In the genomic region with DNA sequence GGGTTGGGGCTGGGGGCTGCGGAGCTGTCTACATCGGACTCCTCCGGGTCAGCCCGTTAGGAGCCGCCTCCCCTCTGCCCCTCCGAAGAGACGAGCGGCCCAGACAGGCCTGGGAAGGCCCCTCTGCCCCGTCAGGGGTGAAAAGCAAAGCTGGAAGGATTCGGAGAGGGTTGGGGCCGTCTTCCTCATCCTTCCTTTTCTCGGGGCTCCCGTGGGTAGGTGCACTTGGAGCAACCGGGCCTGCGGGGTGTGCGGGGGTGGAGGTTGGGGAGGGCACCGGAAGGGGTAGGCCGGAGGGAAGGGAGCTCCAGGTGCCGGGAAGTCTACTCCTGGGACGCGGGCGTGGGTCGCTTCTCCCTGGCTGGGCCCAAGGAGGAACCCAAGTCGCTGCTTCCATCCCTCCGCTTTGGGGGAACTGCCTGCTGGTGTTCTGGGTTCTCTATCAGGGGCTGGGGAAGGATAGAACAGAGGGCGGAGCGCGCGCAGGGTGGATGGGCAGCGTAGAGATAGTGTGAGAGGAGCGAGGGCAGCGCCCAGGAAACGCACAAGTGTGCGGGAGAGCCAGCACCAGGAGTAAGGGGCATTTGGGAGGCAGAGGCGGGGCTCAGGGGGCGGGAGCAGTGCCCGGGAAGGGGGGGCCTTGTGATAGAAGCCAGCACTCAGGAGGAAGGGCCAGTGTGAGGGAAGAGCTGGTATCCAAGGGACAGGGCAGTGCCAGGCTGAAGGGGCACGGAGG, we compare ENCODE assay signal across 8 cellular contexts.
DNase-seq lines count a peak whose midpoint lies in the region; ATAC-seq, FAIRE-seq and TF ChIP-seq lines count a peak whose summit lies in the region.

No MANE protein-coding gene starts in this region.

- peak overlapping the region; percentile 96 for H3K4me3 Mint-ChIP-seq in memory B cell

- H3K27ac ChIP-seq in duodenal mucosa (ENCODE audit: low read depth, low read length): peak overlapping the region; percentile 98

- no peaks in the 10 kb centered on the region for H3K9me3 Mint-ChIP-seq in memory B cell

- peak overlapping the region; percentile 88 for H3K27ac Mint-ChIP-seq in memory B cell

- no peak for FAIRE-seq in H54 (lab: Jason Lieb, UNC)

- peaks cover 26 to 36% of the 10 kb centered on the region in 2 donors for H3K4me1 ChIP-seq in duodenal mucosa (ENCODE audit: control insufficient read depth in 1 of 2, insufficient read depth in 2 of 2, low read length in 2 of 2)

- H3K9ac ChIP-seq in duodenal mucosa (ENCODE audit: low read depth in 1 of 2, low read length in 2 of 2): peak overlapping the region; percentile 91 to 94

- peak; percentile 26; the same call in 1 of the 2 replicates for TF ChIP-seq POLR2A in H54 (IDR thresholded peaks at IDR 0.05; ENCODE audit: low read depth, low read length)

- ATAC-seq in memory B cell (ENCODE audit: low read depth): peak; percentile 8

- H3K4me1 Mint-ChIP-seq in memory B cell: peaks cover 28% of the 10 kb centered on the region

- no peaks in the 10 kb centered on the region for H3K27me3 ChIP-seq in duodenal mucosa (ENCODE audit: control insufficient read depth in 1 of 2, insufficient read depth in 2 of 2, low read length in 2 of 2)

- peak overlapping the region; percentile 91 to 93 for H3K4me3 ChIP-seq in duodenal mucosa (ENCODE audit: low read depth in 1 of 2, low read length in 2 of 2)

- H3K27me3 Mint-ChIP-seq in memory B cell: no peaks in the 10 kb centered on the region

- no peaks in the 10 kb centered on the region for H3K9me3 ChIP-seq in duodenal mucosa (ENCODE audit: control insufficient read depth in 1 of 2, low read length in 2 of 2)

- peaks cover 7% of the 10 kb centered on the region for H3K36me3 Mint-ChIP-seq in memory B cell

- DNase-seq in DMS79 (lab: John Stamatoyannopoulos, UW) (peak; percentile 61), H54 (ENCODE audit: insufficient read length, low spot score) (peak; percentile 67), NCI-H2081 treated with DMSO at 0.1 percent for 48 hours (lab: John Stamatoyannopoulos, UW) (peak; percentile 19), memory B cell (ENCODE audit: low spot score in 2 of 2) (peak in 1 of 2 donors; percentile 44), NCI-H128 (lab: John Stamatoyannopoulos, UW; ENCODE audit: unreplicated experiment) (no peak)
- DNase-seq in activated CD4-positive, alpha-beta T cell treated with anti-CD3 and anti-CD28 coated beads for 48 hours: peak; percentile 63
- peak; percentile 16 to 35 for DNase-seq in stimulated activated CD8-positive, alpha-beta memory T cell treated with anti-CD3 and anti-CD28 coated beads, Interleukin-15, amount 100 ng/mL, for 48 hours (ENCODE audit: low read depth in 2 of 2)

- peaks cover 9 to 36% of the 10 kb centered on the region in 2 donors for H3K36me3 ChIP-seq in duodenal mucosa (ENCODE audit: control insufficient read depth in 1 of 2, insufficient read depth in 2 of 2, low read length in 2 of 2)
